Comparison of ENCODE assay signal across 2 cellular contexts in the genomic region with DNA sequence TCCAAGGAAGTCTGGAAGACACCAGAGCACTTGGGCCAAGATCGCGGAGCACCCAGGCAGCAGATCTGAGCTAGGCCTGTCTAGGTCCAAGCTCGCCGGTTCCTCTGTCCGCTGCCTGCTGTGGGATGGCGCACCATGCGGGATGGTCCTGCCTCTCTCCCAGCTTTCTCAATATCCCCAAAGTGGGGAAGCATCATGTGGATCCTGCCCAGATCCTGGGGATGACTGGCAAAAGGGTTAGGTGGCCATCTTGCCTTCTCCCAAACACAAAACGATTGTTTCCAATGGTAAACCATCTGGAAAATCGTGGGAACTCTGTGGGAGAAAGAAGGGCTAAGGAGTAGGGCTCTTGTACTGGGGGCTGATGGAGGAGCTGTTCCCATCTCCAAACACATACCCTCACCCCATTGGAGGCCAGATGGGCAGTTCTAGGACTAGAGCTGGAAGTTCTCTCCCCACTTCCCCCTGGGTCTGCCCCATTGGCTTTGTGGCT.
TF ChIP-seq lines count a peak whose summit lies in the region.

No MANE protein-coding gene starts in this region.

TF ChIP-seq in HepG2, 621 proteins besides CTCF, POLR2A, EP300 and RAD21:
- TF ChIP-seq NR0B2 (CRISPR knock-in tag; IDR thresholded peaks at IDR 0.05) (0 out of 2 replicates have a peak, but pooled peaks have one; percentile 19), PRPF4 (IDR thresholded peaks at IDR 0.05; ENCODE audit: low read depth, low read length, poor library complexity, severe bottlenecking) (peak; percentile 60), WIZ (CRISPR knock-in tag; IDR thresholded peaks at IDR 0.05) (peak; percentile 79; the same call in 1 of the 2 replicates), BRD4 (CRISPR knock-in tag; IDR thresholded peaks at IDR 0.05) (0 out of 2 replicates have a peak, but pooled peaks have one; percentile 8), ZBTB42 (CRISPR knock-in tag; IDR thresholded peaks at IDR 0.05) (0 out of 2 replicates have a peak, but pooled peaks have one; percentile 16), PITX1 (CRISPR knock-in tag; IDR thresholded peaks at IDR 0.05) (no peak), ZNF710 (CRISPR knock-in tag; IDR thresholded peaks at IDR 0.05; ENCODE audit: borderline replicate concordance) (0 out of 2 replicates have a peak, but pooled peaks have one; percentile 69), ESRRA (CRISPR knock-in tag; IDR thresholded peaks at IDR 0.05; ENCODE audit: low read depth) (no peak), ZBTB38 (CRISPR knock-in tag; IDR thresholded peaks at IDR 0.05) (peak; percentile 89), ZFP91 (CRISPR knock-in tag; IDR thresholded peaks at IDR 0.05; ENCODE audit: borderline replicate concordance) (0 out of 2 replicates have a peak, but pooled peaks have one; percentile 6), ZNF619 (CRISPR knock-in tag; IDR thresholded peaks at IDR 0.05) (no peak), EED (CRISPR knock-in tag; IDR thresholded peaks at IDR 0.05) (peak; percentile 4; the same call in 1 of the 2 replicates)
- TF ChIP-seq, protein P1, sequence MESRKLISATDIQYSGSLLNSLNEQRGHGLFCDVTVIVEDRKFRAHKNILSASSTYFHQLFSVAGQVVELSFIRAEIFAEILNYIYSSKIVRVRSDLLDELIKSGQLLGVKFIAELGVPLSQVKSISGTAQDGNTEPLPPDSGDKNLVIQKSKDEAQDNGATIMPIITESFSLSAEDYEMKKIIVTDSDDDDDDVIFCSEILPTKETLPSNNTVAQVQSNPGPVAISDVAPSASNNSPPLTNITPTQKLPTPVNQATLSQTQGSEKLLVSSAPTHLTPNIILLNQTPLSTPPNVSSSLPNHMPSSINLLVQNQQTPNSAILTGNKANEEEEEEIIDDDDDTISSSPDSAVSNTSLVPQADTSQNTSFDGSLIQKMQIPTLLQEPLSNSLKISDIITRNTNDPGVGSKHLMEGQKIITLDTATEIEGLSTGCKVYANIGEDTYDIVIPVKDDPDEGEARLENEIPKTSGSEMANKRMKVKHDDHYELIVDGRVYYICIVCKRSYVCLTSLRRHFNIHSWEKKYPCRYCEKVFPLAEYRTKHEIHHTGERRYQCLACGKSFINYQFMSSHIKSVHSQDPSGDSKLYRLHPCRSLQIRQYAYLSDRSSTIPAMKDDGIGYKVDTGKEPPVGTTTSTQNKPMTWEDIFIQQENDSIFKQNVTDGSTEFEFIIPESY (CRISPR knock-in tag; IDR thresholded peaks at IDR 0.05), result peak; percentile 90

TF ChIP-seq in GM12878, 131 proteins besides CTCF, POLR2A, EP300 and RAD21 (continues in another document):
- TF ChIP-seq, protein P2, sequence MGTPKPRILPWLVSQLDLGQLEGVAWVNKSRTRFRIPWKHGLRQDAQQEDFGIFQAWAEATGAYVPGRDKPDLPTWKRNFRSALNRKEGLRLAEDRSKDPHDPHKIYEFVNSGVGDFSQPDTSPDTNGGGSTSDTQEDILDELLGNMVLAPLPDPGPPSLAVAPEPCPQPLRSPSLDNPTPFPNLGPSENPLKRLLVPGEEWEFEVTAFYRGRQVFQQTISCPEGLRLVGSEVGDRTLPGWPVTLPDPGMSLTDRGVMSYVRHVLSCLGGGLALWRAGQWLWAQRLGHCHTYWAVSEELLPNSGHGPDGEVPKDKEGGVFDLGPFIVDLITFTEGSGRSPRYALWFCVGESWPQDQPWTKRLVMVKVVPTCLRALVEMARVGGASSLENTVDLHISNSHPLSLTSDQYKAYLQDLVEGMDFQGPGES (IDR thresholded peaks at IDR 0.05), result no peak
- TF ChIP-seq ATF2 (IDR thresholded peaks at IDR 0.05; ENCODE audit: low read length) (no peak), IKZF2 (IDR thresholded peaks at IDR 0.05) (peak; percentile 82 to 86; a peak in 2 of 4 replicates), TAF1 (IDR thresholded peaks at IDR 0.05; ENCODE audit: borderline replicate concordance, low read depth, low read length) (no peak), RELA (IDR thresholded peaks at IDR 0.05; ENCODE audit: borderline replicate concordance, partially characterized antibody) (no peak), TCF7 (IDR thresholded peaks at IDR 0.05; ENCODE audit: borderline replicate concordance) (no peak), KDM1A (IDR thresholded peaks at IDR 0.05; ENCODE audit: borderline replicate concordance) (no peak), PAX8 (IDR thresholded peaks at IDR 0.05) (no peak), NFXL1 (IDR thresholded peaks at IDR 0.05; ENCODE audit: borderline replicate concordance) (no peak), REST (IDR thresholded peaks at IDR 0.05; ENCODE audit: low read depth, low read length) (no peak), BCL11A (IDR thresholded peaks at IDR 0.05; ENCODE audit: low read depth, low read length) (no peak), FOS (IDR thresholded peaks at IDR 0.05; ENCODE audit: borderline replicate concordance, extremely low read depth, insufficient read length) (no peak), ZNF384 (IDR thresholded peaks at IDR 0.05; ENCODE audit: borderline replicate concordance, low read depth, low read length) (no peak), RAD51 (IDR thresholded peaks at IDR 0.05) (no peak), MYB (IDR thresholded peaks at IDR 0.05; ENCODE audit: borderline replicate concordance, low read depth, low read length) (no peak), MXI1 (IDR thresholded peaks at IDR 0.05; ENCODE audit: low read depth, low read length) (no peak), CHD2 (IDR thresholded peaks at IDR 0.05; ENCODE audit: borderline replicate concordance, low read depth, low read length) (no peak; the same call in 1 of the 2 replicates), ETV6 (conservative IDR thresholded peaks at IDR 0.05 in 1 of 2, IDR thresholded peaks at IDR 0.05 in 1 of 2; ENCODE audit: borderline replicate concordance in 1 of 2, low read depth in 1 of 2) (peak in 1 of 2 experiments; percentile 77; a peak in 1 of 4 replicates), NR2C1 (IDR thresholded peaks at IDR 0.05) (no peak), POU2F2 (IDR thresholded peaks at IDR 0.05; ENCODE audit: borderline replicate concordance, low read depth, low read length) (no peak), TCF12 (IDR thresholded peaks at IDR 0.05; ENCODE audit: low read depth, low read length) (no peak), IRF4 (IDR thresholded peaks at IDR 0.05; ENCODE audit: low read depth, low read length) (peak; percentile 62; the same call in 1 of the 2 replicates), CBX3 (IDR thresholded peaks at IDR 0.05; ENCODE audit: borderline replicate concordance, low read depth) (no peak), HCFC1 (IDR thresholded peaks at IDR 0.05; ENCODE audit: low read length) (no peak), CBFB (IDR thresholded peaks at IDR 0.05; ENCODE audit: low read depth) (0 out of 2 replicates have a peak, but pooled peaks have one; percentile 63), JUND (IDR thresholded peaks at IDR 0.05; ENCODE audit: low read depth, low read length) (no peak), ATF7 (IDR thresholded peaks at IDR 0.05; ENCODE audit: low read depth) (no peak), MEF2A (IDR thresholded peaks at IDR 0.05; ENCODE audit: insufficient read depth, low read depth, low read length) (no peak), PAX5 (IDR thresholded peaks at IDR 0.05; ENCODE audit: borderline replicate concordance, low read depth, low read length) (peak; percentile 64; the same call in 1 of the 2 replicates), STAT3 (IDR thresholded peaks at IDR 0.05; ENCODE audit: low read depth, low read length) (no peak), ZNF24 (IDR thresholded peaks at IDR 0.05) (no peak), EED (IDR thresholded peaks at IDR 0.05; ENCODE audit: low read depth) (peak; percentile 95; the same call in 1 of the 2 replicates), SUZ12 (IDR thresholded peaks at IDR 0.05; ENCODE audit: unreplicated experiment) (no peak), IKZF1 (conservative IDR thresholded peaks at IDR 0.05) (peak; percentile 93; the same call in 1 of the 2 replicates), SPI1 (IDR thresholded peaks at IDR 0.05; ENCODE audit: borderline replicate concordance, insufficient read depth, low read depth, low read length) (peak; percentile 90), MTA3 (IDR thresholded peaks at IDR 0.05; ENCODE audit: borderline replicate concordance, low read length) (0 out of 2 replicates have a peak, but pooled peaks have one; percentile 67), ESRRA (IDR thresholded peaks at IDR 0.05; ENCODE audit: low read length) (no peak), DPF2 (IDR thresholded peaks at IDR 0.05) (no peak), BMI1 (IDR thresholded peaks at IDR 0.05; ENCODE audit: borderline replicate concordance) (no peak), CBX5 (IDR thresholded peaks at IDR 0.05; ENCODE audit: low read depth) (no peak), SUPT20H (IDR thresholded peaks at IDR 0.05; ENCODE audit: borderline replicate concordance, control insufficient read depth, low read depth, low read length) (no peak), NR2C2 (IDR thresholded peaks at IDR 0.05; ENCODE audit: borderline replicate concordance, control insufficient read depth, insufficient read length, low read depth) (no peak), NRF1 (conservative IDR thresholded peaks at IDR 0.05; ENCODE audit: low read depth, low read length) (no peak), MEF2B (IDR thresholded peaks at IDR 0.05; ENCODE audit: partially characterized antibody, poor library complexity, severe bottlenecking) (no peak), SP1 (IDR thresholded peaks at IDR 0.05; ENCODE audit: low read depth, low read length) (peak; percentile 7), HDGF (IDR thresholded peaks at IDR 0.05) (no peak), FOXM1 (IDR thresholded peaks at IDR 0.05; ENCODE audit: low read depth, low read length) (no peak), TBL1XR1 (IDR thresholded peaks at IDR 0.05; ENCODE audit: low read depth, low read length) (no peak), ZSCAN29 (IDR thresholded peaks at IDR 0.05) (no peak), BCLAF1 (IDR thresholded peaks at IDR 0.05) (no peak), CHD1 (IDR thresholded peaks at IDR 0.05; ENCODE audit: low read depth, low read length) (no peak), JUNB (IDR thresholded peaks at IDR 0.05) (no peak), RBBP5 (conservative IDR thresholded peaks at IDR 0.05) (no peak)
- TF ChIP-seq, protein P3, sequence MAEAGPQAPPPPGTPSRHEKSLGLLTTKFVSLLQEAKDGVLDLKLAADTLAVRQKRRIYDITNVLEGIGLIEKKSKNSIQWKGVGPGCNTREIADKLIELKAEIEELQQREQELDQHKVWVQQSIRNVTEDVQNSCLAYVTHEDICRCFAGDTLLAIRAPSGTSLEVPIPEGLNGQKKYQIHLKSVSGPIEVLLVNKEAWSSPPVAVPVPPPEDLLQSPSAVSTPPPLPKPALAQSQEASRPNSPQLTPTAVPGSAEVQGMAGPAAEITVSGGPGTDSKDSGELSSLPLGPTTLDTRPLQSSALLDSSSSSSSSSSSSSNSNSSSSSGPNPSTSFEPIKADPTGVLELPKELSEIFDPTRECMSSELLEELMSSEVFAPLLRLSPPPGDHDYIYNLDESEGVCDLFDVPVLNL (IDR thresholded peaks at IDR 0.05; ENCODE audit: low read depth, low read length), result no peak
